ENCODE assay signal across 15 cellular contexts in genomic region chr14:104881369-104881979, GRCh38. TPM values are rescaled to one million over a fixed set of nuclear protein-coding genes. Genes with fewer than 3 reads are reported as not detected.
DNase-seq lines count a peak whose midpoint lies in the region; ATAC-seq and TF ChIP-seq lines count a peak whose summit lies in the region.
"Had no signal": no experiment of that assay in that cellular context is flagged by ENCODE, and none has a peak within 500 bp of the region (broad histone marks: within the 10 kb centered on the region; RNA-seq: fewer than 3 reads in every experiment).

No MANE protein-coding gene starts in this region.

- no peak for TF ChIP-seq EP300 in gastroesophageal sphincter (IDR thresholded peaks at IDR 0.05)

- H3K9me3 ChIP-seq in OCI-LY7 (ENCODE audit: low read length), result no peaks in the 10 kb centered on the region
- no peaks in the 10 kb centered on the region for H3K9me3 ChIP-seq in gastroesophageal sphincter
- H3K9me3 ChIP-seq: Peyer's patch had no signal

- H2AFZ ChIP-seq in OCI-LY7 (ENCODE audit: low read length), result no peak overlapping the region
- H2AFZ ChIP-seq: parathyroid adenoma had no signal

- intact Hi-C loops in left ventricle myocardium superior (cut with micrococcal nuclease) (no loop called here), OCI-LY7 (cut with micrococcal nuclease; ENCODE audit: unreplicated experiment) (no loop called here)

- BruUV-seq in OCI-LY7 (replicated peaks; lab: Mats Ljungman, UMichigan), result no TSS peak

- H4K20me1 ChIP-seq in OCI-LY7 (ENCODE audit: insufficient read depth, low read length), result no peaks in the 10 kb centered on the region

- TF ChIP-seq POLR2A in gastroesophageal sphincter (IDR thresholded peaks at IDR 0.05), result no peak

- H3K79me2 ChIP-seq in OCI-LY7 (ENCODE audit: insufficient read depth, low read depth, low read length), result no peaks in the 10 kb centered on the region
- H3K79me2 ChIP-seq: parathyroid adenoma had no signal

- peak; percentile 86 for ATAC-seq in left ventricle myocardium superior
- ATAC-seq in GM21423 (IDR thresholded peaks at IDR 0.05; ENCODE audit: unreplicated experiment), result no peak
- no peak for ATAC-seq in gastroesophageal sphincter

- peaks cover 3% of the 10 kb centered on the region for H3K4me1 ChIP-seq in OCI-LY7 (ENCODE audit: insufficient read depth, low read length, poor library complexity, severe bottlenecking)
- no peaks in the 10 kb centered on the region for H3K4me1 ChIP-seq in gastroesophageal sphincter
- H3K4me1 ChIP-seq: parathyroid adenoma, Peyer's patch had no signal

- H3K27ac ChIP-seq in OCI-LY7 (ENCODE audit: low read depth, low read length, poor library complexity, severe bottlenecking), result no peak overlapping the region
- no peak overlapping the region for H3K27ac ChIP-seq in gastroesophageal sphincter
- H3K27ac ChIP-seq: parathyroid adenoma, Peyer's patch had no signal

- H3K9me2 ChIP-seq in OCI-LY7 (ENCODE audit: insufficient read depth, low read length), result no peaks in the 10 kb centered on the region

- no peak overlapping the region for H3K4me3 ChIP-seq in OCI-LY7 (ENCODE audit: low read depth, low read length, poor library complexity, severe bottlenecking)
- H3K4me3 ChIP-seq in gastroesophageal sphincter, result no peak overlapping the region
- H3K4me3 ChIP-seq: Peyer's patch had no signal

- H3K4me2 ChIP-seq in OCI-LY7 (ENCODE audit: low read length), result no peak overlapping the region

- H3K36me3 ChIP-seq in OCI-LY7 (ENCODE audit: insufficient read depth, low read length), result no peaks in the 10 kb centered on the region
- peaks cover 0 to 92% of the 10 kb centered on the region in 2 donors for H3K36me3 ChIP-seq in gastroesophageal sphincter

- no peak for TF ChIP-seq CTCF in OCI-LY7 (conservative IDR thresholded peaks at IDR 0.05; ENCODE audit: low read length)
- no peak for TF ChIP-seq CTCF in gastroesophageal sphincter (IDR thresholded peaks at IDR 0.05)

- DNase-seq in COR-L47 (lab: John Stamatoyannopoulos, UW), result peak; percentile 97
- peak; percentile 84 for DNase-seq in NCI-H1105 (lab: John Stamatoyannopoulos, UW)
- DNase-seq in NCI-H69 (lab: John Stamatoyannopoulos, UW), result peak; percentile 90
- peak; percentile 76 for DNase-seq in left ventricle myocardium superior
- no peak for DNase-seq in NOMO-1 treated with dmso at 0.1 percent for 144 hours (lab: John Stamatoyannopoulos, UW; ENCODE audit: unreplicated experiment)
- DNase-seq in OCI-LY7 (ENCODE audit: low spot score), result no peak
- DNase-seq: AML-193; erythroblast; MV-4-11; stimulated activated CD4-positive, alpha-beta T cell treated with anti-CD3 and anti-CD28 coated beads, Interleukin-2, amount 100 ng/mL, for 48 hours; stimulated activated naive CD4-positive, alpha-beta T cell treated with Interleukin-2 at 50 U/mL for 16 hours had no signal

- CTCF ChIA-PET in OCI-LY7 (lab: Charles Lee; ENCODE audit: unreplicated experiment), result no interaction called here

- POLR2A ChIA-PET in OCI-LY7 (lab: Charles Lee), result no interaction called here

- WGBS in gastroesophageal sphincter (ENCODE audit: low coverage in 1 of 2), 2 donors, result 74% methylated on average over 6 of the region's 13 CpGs; no CpG with 5 or more reads in 1 of the 2 donors

- H3K27me3 ChIP-seq in gastroesophageal sphincter, result no peaks in the 10 kb centered on the region
- H3K27me3 ChIP-seq: Peyer's patch had no signal

RNA-seq across cellular contexts. Expression of gene CEP170B, which starts 16.4 kb away (rescaled TPM):
- 10.7 TPM for total RNA-seq in left ventricle myocardium superior
- 0.16 TPM in 1 of 2 replicates, not detected in the other for total RNA-seq in OCI-LY7 (2014; rRNA removed; shearing (Covaris generic))
- 0.09 and 0.10 TPM in 2 replicates for total RNA-seq in OCI-LY7 (2022)
- 10 to 100 TPM; 18.7 to 64.7 (median 25.5) TPM for total RNA-seq in gastroesophageal sphincter

RNA-seq across cellular contexts. Expression of gene PLD4, which starts 43.2 kb away (rescaled TPM):
- total RNA-seq in left ventricle myocardium superior (0.27 TPM), OCI-LY7 (2022) (3.7 and 5.1 TPM in 2 replicates), gastroesophageal sphincter (under 1 TPM in 3 of 4 donors, not detected in 1; under 0.01 to 0.42 (median 0.31) TPM)
- total RNA-seq in OCI-LY7 (2014; rRNA removed; shearing (Covaris generic)), result 0.66 TPM in 1 of 2 replicates, not detected in the other

Comparison
In these comparisons a context has a peak if more than half of its experiments do, and no peak if none do; other contexts are left out.
1. DNase-seq: peak in COR-L47 (single experiment), NCI-H1105 (single experiment), NCI-H69 (single experiment) and left ventricle myocardium superior (single experiment); none in NOMO-1 treated with dmso at 0.1 percent for 144 hours (single experiment) and OCI-LY7 (single experiment).
2. RNA of gene CEP170B, which starts 16.4 kb away (total RNA-seq): 18.7 to 64.7 TPM in gastroesophageal sphincter and 10.7 TPM in left ventricle myocardium superior (single experiment); 0.09 to 0.16 TPM in OCI-LY7; every median in the first group is over 10 times any median in the second.